Comparison of ENCODE assay signal across 16 cellular contexts in the genomic region with DNA sequence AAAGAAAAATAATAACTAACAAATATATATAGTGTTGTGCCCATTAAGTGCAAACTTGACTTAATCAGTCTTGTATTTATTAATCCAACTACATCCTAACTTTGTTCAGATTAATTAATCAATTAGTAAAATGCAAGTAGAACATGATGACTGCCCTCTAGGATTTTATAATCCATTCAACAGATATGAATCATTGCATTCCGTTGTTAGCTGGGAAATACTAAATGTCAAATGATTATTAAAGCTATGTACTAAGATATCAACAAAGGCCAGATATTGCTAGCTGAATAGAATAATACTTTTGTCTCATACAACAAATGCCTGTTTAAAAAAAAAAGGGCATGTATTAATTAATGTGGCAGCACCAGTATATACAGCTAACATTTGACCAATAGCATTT.
DNase-seq lines count a peak whose midpoint lies in the region; ATAC-seq and TF ChIP-seq lines count a peak whose summit lies in the region.
"Had no signal": no experiment of that assay in that cellular context is flagged by ENCODE, and none has a peak within 500 bp of the region (broad histone marks: within the 10 kb centered on the region; RNA-seq: fewer than 3 reads in every experiment).

No MANE protein-coding gene starts in this region.

- peak; percentile 8; the same call in 1 of the 3 replicates for ATAC-seq in SK-N-SH treated with all-trans-retinoic acid at 6 μM for 48 hours
- ATAC-seq in left ventricle myocardium superior = no peak
- ATAC-seq in GM19324 (IDR thresholded peaks at IDR 0.05; ENCODE audit: low FRiP score, unreplicated experiment) = no peak
- ATAC-seq: A549, GM23338 had no signal

- H3K4me1 Mint-ChIP-seq in CD14-positive monocyte = no peaks in the 10 kb centered on the region
- H3K4me1 Mint-ChIP-seq: CD4-positive, alpha-beta memory T cell had no signal

- intact Hi-C loops in CD14-positive monocyte (cut with micrococcal nuclease) = no loop called here
- intact Hi-C loops in left ventricle myocardium superior (cut with micrococcal nuclease) = no loop called here

- no peaks in the 10 kb centered on the region for H3K27me3 Mint-ChIP-seq in CD14-positive monocyte (ENCODE audit: low read depth in 3 of 3)
- H3K27me3 Mint-ChIP-seq: CD4-positive, alpha-beta memory T cell had no signal

- DNase-seq in ELR (ENCODE audit: low read depth) (peak; percentile 3), epithelial cell of esophagus (ENCODE audit: low read depth) (peak; percentile 9), retinal pigment epithelial cell (ENCODE audit: low read depth) (peak; percentile 28), CD14-positive monocyte (ENCODE audit: low spot score) (no peak), left ventricle myocardium superior (no peak)
- DNase-seq in activated CD4-positive, CD25-positive, alpha-beta regulatory T cell treated with anti-CD3 and anti-CD28 coated beads, Interleukin-2, amount 50 U/mL, for 72 hours = no peak
- DNase-seq: AML-193; CD4-positive, alpha-beta memory T cell; DMS153; DMS79; GF-D8; H7 had no signal

- TF ChIP-seq CTCF in epithelial cell of esophagus (IDR thresholded peaks at IDR 0.05; ENCODE audit: insufficient read depth, low read depth, low read length, missing control alignments) (no peak), retinal pigment epithelial cell (conservative IDR thresholded peaks at IDR 0.05; ENCODE audit: low read depth, low read length) (no peak), CD14-positive monocyte (IDR thresholded peaks at IDR 0.05) (no peak)

- H3K27ac Mint-ChIP-seq in CD14-positive monocyte = no peak overlapping the region
- H3K27ac Mint-ChIP-seq: CD4-positive, alpha-beta memory T cell; GM23338 had no signal

- no peak overlapping the region for H3K4me3 ChIP-seq in epithelial cell of esophagus (ENCODE audit: low read length)
- H3K4me3 ChIP-seq in retinal pigment epithelial cell (ENCODE audit: low read length) = no peak overlapping the region
- H3K4me3 ChIP-seq: A549, GM23338 had no signal

- peaks cover 0 to 4% (median 0%) of the 10 kb centered on the region in 7 donors for H3K9me3 Mint-ChIP-seq in CD14-positive monocyte
- H3K9me3 Mint-ChIP-seq: GM23338 had no signal

- no peak overlapping the region for H3K4me3 Mint-ChIP-seq in CD14-positive monocyte
- H3K4me3 Mint-ChIP-seq: CD4-positive, alpha-beta memory T cell; GM23338 had no signal

- H3K36me3 Mint-ChIP-seq in CD14-positive monocyte = no peaks in the 10 kb centered on the region
- H3K36me3 Mint-ChIP-seq: CD4-positive, alpha-beta memory T cell had no signal

TF ChIP-seq in SK-N-SH treated with all-trans-retinoic acid at 6 μM for 48 hours, 23 proteins besides CTCF, POLR2A, EP300 and RAD21:
- no peak for TF ChIP-seq GLIS3 (CRISPR knock-in tag; IDR thresholded peaks at IDR 0.05)
- no peak for TF ChIP-seq CSDC2 (CRISPR knock-in tag; IDR thresholded peaks at IDR 0.05)
- TF ChIP-seq ZC3H10 (CRISPR knock-in tag; IDR thresholded peaks at IDR 0.05) = no peak
- TF ChIP-seq TOX (CRISPR knock-in tag; IDR thresholded peaks at IDR 0.05; ENCODE audit: borderline replicate concordance) = no peak
- no peak for TF ChIP-seq OSR1 (CRISPR knock-in tag; IDR thresholded peaks at IDR 0.05)
- no peak for TF ChIP-seq CSRNP3 (CRISPR knock-in tag; IDR thresholded peaks at IDR 0.05)
- no peak for TF ChIP-seq ESRRG (CRISPR knock-in tag; IDR thresholded peaks at IDR 0.05)
- TF ChIP-seq TSHZ2 (CRISPR knock-in tag; IDR thresholded peaks at IDR 0.05) = no peak
- TF ChIP-seq ZNF8 (CRISPR knock-in tag; IDR thresholded peaks at IDR 0.05) = no peak
- no peak for TF ChIP-seq ISL1 (CRISPR knock-in tag; IDR thresholded peaks at IDR 0.05)

Comparison
In these comparisons a context has a peak if more than half of its experiments do, and no peak if none do; other contexts are left out.
1. DNase-seq: peak in ELR (single experiment), epithelial cell of esophagus (single experiment) and retinal pigment epithelial cell (single experiment); none in activated CD4-positive, CD25-positive, alpha-beta regulatory T cell treated with anti-CD3 and anti-CD28 coated beads, Interleukin-2, amount 50 U/mL, for 72 hours (single experiment), CD14-positive monocyte (single experiment) and left ventricle myocardium superior (single experiment).